Comparison of ENCODE assay signal across 15 cellular contexts in the genomic region with DNA sequence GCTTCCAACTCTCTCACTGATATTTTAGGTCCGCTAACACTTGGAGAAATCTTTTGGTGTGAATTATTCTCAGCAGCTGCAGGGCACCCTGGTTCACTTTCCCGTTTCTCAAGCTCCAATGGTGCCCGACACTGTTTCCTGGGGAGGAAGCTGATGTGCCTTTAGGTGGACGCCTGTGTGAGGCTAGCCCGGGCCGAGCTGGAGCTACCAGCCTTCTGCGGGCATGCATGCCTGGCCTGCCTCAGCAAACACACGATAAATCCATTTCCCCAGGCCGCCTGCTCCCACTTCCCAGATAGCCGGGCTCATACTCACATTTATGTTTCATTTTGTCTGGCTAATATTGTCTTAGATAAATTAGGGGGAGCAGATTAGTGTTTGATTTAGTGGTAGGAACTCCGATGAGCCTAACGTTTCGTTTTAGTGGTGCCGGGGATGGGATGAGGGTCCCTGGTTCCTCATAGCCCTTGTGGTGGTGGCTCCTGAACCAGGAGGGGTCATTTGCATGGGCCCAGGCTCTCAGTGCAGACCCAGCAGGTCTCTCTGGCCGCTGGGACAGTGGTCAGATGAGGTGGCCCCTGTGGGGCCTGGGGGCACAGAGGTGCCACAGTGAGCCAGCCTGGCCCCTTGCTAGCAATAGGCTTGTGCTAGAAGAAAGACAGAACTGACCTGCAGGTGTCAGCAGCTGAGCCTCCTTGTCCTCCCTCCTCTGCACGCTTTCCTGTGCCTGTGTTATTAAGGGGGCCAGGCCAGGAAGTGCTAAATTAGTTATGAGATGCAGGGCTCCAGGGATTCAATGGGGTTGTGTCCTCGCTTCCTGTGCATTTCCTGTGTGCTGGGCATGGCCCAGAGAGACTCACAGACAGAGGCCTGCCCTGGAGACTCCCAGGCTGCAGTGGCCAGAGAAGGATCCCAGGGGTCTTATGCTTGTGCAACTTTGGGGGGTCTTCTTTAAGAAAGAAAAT.
DNase-seq lines count a peak whose midpoint lies in the region; ATAC-seq and TF ChIP-seq lines count a peak whose summit lies in the region.
"Had no signal": no experiment of that assay in that cellular context is flagged by ENCODE, and none has a peak within 500 bp of the region (broad histone marks: within the 10 kb centered on the region; RNA-seq: fewer than 3 reads in every experiment).

No MANE protein-coding gene starts in this region.

- peak; percentile 33 for DNase-seq in BE2C
- DNase-seq in GM23338 (ENCODE audit: low spot score), result no peak
- DNase-seq in WERI-Rb-1, result peak; percentile 9
- peak in 2 of 3 donors; percentile 11 to 39 for DNase-seq in right lobe of liver
- DNase-seq in NCI-H146 (lab: John Stamatoyannopoulos, UW), result no peak
- DNase-seq in HK-2 (ENCODE audit: unreplicated experiment), result no peak
- DNase-seq in GM10248 (ENCODE audit: extremely low spot score), result no peak
- DNase-seq: amygdala, cerebellar nuclear complex, kidney glomerular epithelial cell, NCI-H524 treated with DMSO at 0.1 percent for 48 hours had no signal

- H3K27ac ChIP-seq in GM23338 (ENCODE audit: low read depth) (no peak overlapping the region), WERI-Rb-1 (no peak overlapping the region), right lobe of liver (no peak overlapping the region)
- H3K27ac ChIP-seq: parathyroid adenoma, thyroid gland had no signal

- peaks cover 19% of the 10 kb centered on the region for H3K36me3 ChIP-seq in BE2C
- H3K36me3 ChIP-seq in GM23338 (ENCODE audit: insufficient read depth), result no peaks in the 10 kb centered on the region
- H3K36me3 ChIP-seq in WERI-Rb-1, result no peaks in the 10 kb centered on the region; the same call in none of the 2 replicates
- H3K36me3 ChIP-seq in right lobe of liver, result no peaks in the 10 kb centered on the region
- H3K36me3 ChIP-seq: thyroid gland had no signal

- no peaks in the 10 kb centered on the region; the same call in 2 of the 3 replicates for H3K36me3 Mint-ChIP-seq in GM23338 (ENCODE audit: low read depth)

- H3K27me3 Mint-ChIP-seq in GM23338 (ENCODE audit: insufficient read depth, low read depth, poor library complexity), result peaks cover 5% of the 10 kb centered on the region

- WGBS in right lobe of liver (ENCODE audit: insufficient coverage, low coverage, low lambda C conversion rate, missing lambda C conversion rate), result 79% methylated on average over 12 of the region's 17 CpGs

- H3K9me3 ChIP-seq in BE2C, result no peaks in the 10 kb centered on the region
- H3K9me3 ChIP-seq in WERI-Rb-1 (ENCODE audit: severe bottlenecking), result peaks cover 4% of the 10 kb centered on the region
- no peaks in the 10 kb centered on the region for H3K9me3 ChIP-seq in right lobe of liver
- H3K9me3 ChIP-seq: thyroid gland had no signal

- H3K4me3 ChIP-seq in BE2C (ENCODE audit: low read depth, low read length), result no peak overlapping the region
- H3K4me3 ChIP-seq in GM23338, result no peak overlapping the region
- no peak overlapping the region for H3K4me3 ChIP-seq in WERI-Rb-1 (ENCODE audit: low read depth, low read length)
- H3K4me3 ChIP-seq in right lobe of liver, result no peak overlapping the region
- H3K4me3 ChIP-seq: GM12878, thyroid gland had no signal

- H3K4me2 ChIP-seq in GM23338, result no peak overlapping the region; the same call in 1 of the 2 replicates

- peaks cover 17% of the 10 kb centered on the region for H3K4me1 Mint-ChIP-seq in GM23338

- no peak overlapping the region for H2AFZ ChIP-seq in GM23338
- H2AFZ ChIP-seq: parathyroid adenoma had no signal

- H3K4me3 Mint-ChIP-seq in GM23338, result no peak overlapping the region

- peaks cover 20% of the 10 kb centered on the region for H3K4me1 ChIP-seq in BE2C
- H3K4me1 ChIP-seq in GM23338 (ENCODE audit: insufficient read depth), result 0 out of 2 replicates have a peak, but pooled peaks cover 8% of the 10 kb centered on the region
- H3K4me1 ChIP-seq in right lobe of liver, result no peaks in the 10 kb centered on the region
- H3K4me1 ChIP-seq: parathyroid adenoma, thyroid gland had no signal

- H3K27me3 ChIP-seq in BE2C (no peaks in the 10 kb centered on the region), GM23338 (ENCODE audit: insufficient read depth) (no peaks in the 10 kb centered on the region), WERI-Rb-1 (ENCODE audit: insufficient read depth, low read depth, severe bottlenecking) (no peaks in the 10 kb centered on the region), right lobe of liver (no peaks in the 10 kb centered on the region)
- H3K27me3 ChIP-seq: thyroid gland had no signal

- H3K9me3 Mint-ChIP-seq in GM23338, result peaks cover 4% of the 10 kb centered on the region; the same call in 1 of the 3 replicates

- no peaks in the 10 kb centered on the region for H3F3A ChIP-seq in GM23338 (replicated peaks; ENCODE audit: low read depth)

- peak; percentile 11; the same call in 1 of the 3 replicates for ATAC-seq in GM23338
- peak in 2 of 4 donors; percentile 17 to 36 for ATAC-seq in right lobe of liver
- ATAC-seq in HG03045 (IDR thresholded peaks at IDR 0.05; ENCODE audit: unreplicated experiment), result no peak
- ATAC-seq: GM12878 had no signal

- CTCF ChIA-PET in GM10248 (lab: Yijun Ruan, JAX), result no interaction called here

- TF ChIP-seq CTCF in BE2C (IDR thresholded peaks at IDR 0.05; ENCODE audit: low read depth, low read length) (peak; percentile 17; the same call in 1 of the 2 replicates), GM23338 (conservative IDR thresholded peaks at IDR 0.05; ENCODE audit: low read depth in 2 of 2) (peak in 1 of 2 experiments; percentile 52; a peak in 2 of 4 replicates), WERI-Rb-1 (IDR thresholded peaks at IDR 0.05; ENCODE audit: low read depth, low read length) (peak; percentile 50), right lobe of liver (IDR thresholded peaks at IDR 0.05) (no peak), GM10248 (IDR thresholded peaks at IDR 0.05; ENCODE audit: control extremely low read depth, extremely low read depth, low read depth, missing control alignments) (no peak)

- H3K79me2 ChIP-seq in GM23338 (replicated peaks; ENCODE audit: insufficient read depth), result no peaks in the 10 kb centered on the region
- H3K79me2 ChIP-seq: parathyroid adenoma had no signal

- POLR2A ChIA-PET in GM10248 (lab: Yijun Ruan, JAX), result no interaction called here

- H3K9me2 ChIP-seq in GM23338 (ENCODE audit: insufficient read depth), result no peaks in the 10 kb centered on the region

- no peak overlapping the region for H3K27ac Mint-ChIP-seq in GM23338

- no peak for TF ChIP-seq POLR2A in right lobe of liver (IDR thresholded peaks at IDR 0.05)

- H4K20me1 ChIP-seq in GM23338 (replicated peaks; ENCODE audit: insufficient read depth), result no peaks in the 10 kb centered on the region

- intact Hi-C loops in right lobe of liver (cut with DNase I), result no loop called here

TF ChIP-seq in GM23338, 12 proteins besides CTCF, POLR2A, EP300 and RAD21 (continues in another document):
- TF ChIP-seq, protein P1, sequence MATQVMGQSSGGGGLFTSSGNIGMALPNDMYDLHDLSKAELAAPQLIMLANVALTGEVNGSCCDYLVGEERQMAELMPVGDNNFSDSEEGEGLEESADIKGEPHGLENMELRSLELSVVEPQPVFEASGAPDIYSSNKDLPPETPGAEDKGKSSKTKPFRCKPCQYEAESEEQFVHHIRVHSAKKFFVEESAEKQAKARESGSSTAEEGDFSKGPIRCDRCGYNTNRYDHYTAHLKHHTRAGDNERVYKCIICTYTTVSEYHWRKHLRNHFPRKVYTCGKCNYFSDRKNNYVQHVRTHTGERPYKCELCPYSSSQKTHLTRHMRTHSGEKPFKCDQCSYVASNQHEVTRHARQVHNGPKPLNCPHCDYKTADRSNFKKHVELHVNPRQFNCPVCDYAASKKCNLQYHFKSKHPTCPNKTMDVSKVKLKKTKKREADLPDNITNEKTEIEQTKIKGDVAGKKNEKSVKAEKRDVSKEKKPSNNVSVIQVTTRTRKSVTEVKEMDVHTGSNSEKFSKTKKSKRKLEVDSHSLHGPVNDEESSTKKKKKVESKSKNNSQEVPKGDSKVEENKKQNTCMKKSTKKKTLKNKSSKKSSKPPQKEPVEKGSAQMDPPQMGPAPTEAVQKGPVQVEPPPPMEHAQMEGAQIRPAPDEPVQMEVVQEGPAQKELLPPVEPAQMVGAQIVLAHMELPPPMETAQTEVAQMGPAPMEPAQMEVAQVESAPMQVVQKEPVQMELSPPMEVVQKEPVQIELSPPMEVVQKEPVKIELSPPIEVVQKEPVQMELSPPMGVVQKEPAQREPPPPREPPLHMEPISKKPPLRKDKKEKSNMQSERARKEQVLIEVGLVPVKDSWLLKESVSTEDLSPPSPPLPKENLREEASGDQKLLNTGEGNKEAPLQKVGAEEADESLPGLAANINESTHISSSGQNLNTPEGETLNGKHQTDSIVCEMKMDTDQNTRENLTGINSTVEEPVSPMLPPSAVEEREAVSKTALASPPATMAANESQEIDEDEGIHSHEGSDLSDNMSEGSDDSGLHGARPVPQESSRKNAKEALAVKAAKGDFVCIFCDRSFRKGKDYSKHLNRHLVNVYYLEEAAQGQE (IDR thresholded peaks at IDR 0.05; ENCODE audit: unreplicated experiment), result no peak
- TF ChIP-seq EZH2 (IDR thresholded peaks at IDR 0.05; ENCODE audit: low read depth, unreplicated experiment) (no peak), NANOG (IDR thresholded peaks at IDR 0.05; ENCODE audit: borderline replicate concordance) (no peak), EZH2phosphoT487 (IDR thresholded peaks at IDR 0.05; ENCODE audit: unreplicated experiment) (no peak), STAT1 (IDR thresholded peaks at IDR 0.05; ENCODE audit: unreplicated experiment) (no peak)

Comparison
In these comparisons a context has a peak if more than half of its experiments do, and no peak if none do; other contexts are left out.
1. DNase-seq: peak in BE2C (single experiment), WERI-Rb-1 (single experiment) and right lobe of liver (2 of 3); none in GM23338 (single experiment), NCI-H146 (single experiment), HK-2 (single experiment) and GM10248 (single experiment).
2. CTCF ChIP-seq: peak in BE2C (single experiment) and WERI-Rb-1 (single experiment); none in right lobe of liver (0 of 4) and GM10248 (single experiment).